13 cellular contexts compared by ENCODE assay signal in genomic region chr2:883260-884026, GRCh38.
"Had no signal": no experiment of that assay in that cellular context is flagged by ENCODE, and none has a peak within 500 bp of the region (broad histone marks: within the 10 kb centered on the region; RNA-seq: fewer than 3 reads in every experiment).

No MANE protein-coding gene starts in this region.

- H3K9me3 ChIP-seq: gastrocnemius medialis, lower lobe of right lung, stomach had no signal

- H3K4me3 ChIP-seq: cardiac muscle cell, gastrocnemius medialis, lower lobe of right lung, skin epidermis, stomach had no signal

- FAIRE-seq: colon had no signal

- DNase-seq: activated CD4-positive, alpha-beta T cell treated with anti-CD3 and anti-CD28 coated beads, Interleukin-2, amount 50 U/mL, for 4 hours; activated CD4-positive, CD25-positive, alpha-beta regulatory T cell treated with anti-CD3 and anti-CD28 coated beads, Interleukin-2, amount 50 U/mL, for 72 hours; activated naive CD4-positive, alpha-beta T cell treated with Interleukin-2 at 50 U/mL for 16 hours; effector CD8-positive, alpha-beta T cell; gastrocnemius medialis; lower lobe of right lung; naive thymus-derived CD8-positive, alpha-beta T cell; stomach had no signal

- H3K27ac Mint-ChIP-seq: naive thymus-derived CD8-positive, alpha-beta T cell; T-helper 2 cell treated with Interferon-gamma antibody and Interleukin-4, amounts not matched to agents 5 μg/mL and 100 μg/mL, for 36 hours had no signal

- H3K36me3 ChIP-seq: cardiac muscle cell, gastrocnemius medialis, lower lobe of right lung, stomach had no signal

- H3K4me3 Mint-ChIP-seq: naive thymus-derived CD8-positive, alpha-beta T cell; T-helper 2 cell treated with Interferon-gamma antibody and Interleukin-4, amounts not matched to agents 5 μg/mL and 100 μg/mL, for 36 hours had no signal

- H3K27ac ChIP-seq: cardiac muscle cell, epithelial cell of prostate, gastrocnemius medialis, lower lobe of right lung, skin epidermis, stomach had no signal

- H3K4me1 ChIP-seq: gastrocnemius medialis, lower lobe of right lung, stomach had no signal

- H3K36me3 Mint-ChIP-seq: naive thymus-derived CD8-positive, alpha-beta T cell had no signal

- H3K9me3 Mint-ChIP-seq: T-helper 2 cell treated with Interferon-gamma antibody and Interleukin-4, amounts not matched to agents 5 μg/mL and 100 μg/mL, for 36 hours had no signal
